In genomic region chr3:78645628-78646310, GRCh38 we compare ENCODE assay signal across 8 cellular contexts.
DNase-seq lines count a peak whose midpoint lies in the region; ATAC-seq and TF ChIP-seq lines count a peak whose summit lies in the region.

No MANE protein-coding gene starts in this region.

- TF ChIP-seq POLR2A in right lobe of liver (IDR thresholded peaks at IDR 0.05): no peak

- ATAC-seq in DND-41 (ENCODE audit: insufficient read depth, low read depth): peak; percentile 62; the same call in 1 of the 3 replicates
- peak; percentile 89 for ATAC-seq in GM19455 (IDR thresholded peaks at IDR 0.05; ENCODE audit: unreplicated experiment)
- ATAC-seq in HG03432 (IDR thresholded peaks at IDR 0.05; ENCODE audit: unreplicated experiment): peak; percentile 92
- ATAC-seq in right lobe of liver: peak; percentile 90 to 98 (median 96)

- no peak for DNase-seq in DND-41
- peak; percentile 34 for DNase-seq in NCI-H82 treated with DMSO at 0.1 percent for 48 hours (lab: John Stamatoyannopoulos, UW; ENCODE audit: unreplicated experiment)
- peak; percentile 90 for DNase-seq in choroid plexus epithelial cell (ENCODE audit: low read depth)
- no peak for DNase-seq in right lobe of liver
- no peak for DNase-seq in stimulated activated CD4-positive, alpha-beta T cell treated with anti-CD3 and anti-CD28 coated beads, Interleukin-12 subunit alpha, Interleukin-12 subunit beta, amount 100 ng/mL, for 4 hours
- DNase-seq in GM19240 (ENCODE audit: insufficient read length, low spot score): no peak

- H3K27ac ChIP-seq in DND-41 (ENCODE audit: low read length) (no peak overlapping the region), right lobe of liver (no peak overlapping the region)

- H2AFZ ChIP-seq in DND-41 (ENCODE audit: low read depth, low read length): no peak overlapping the region

- H3K4me3 ChIP-seq in DND-41 (ENCODE audit: low read depth in 1 of 2, low read length in 2 of 2) (no peak overlapping the region), choroid plexus epithelial cell (ENCODE audit: low read depth, low read length) (no peak overlapping the region), right lobe of liver (no peak overlapping the region)

- TF ChIP-seq CTCF in DND-41 (IDR thresholded peaks at IDR 0.05; ENCODE audit: borderline replicate concordance, extremely low read depth, low read length, poor library complexity, severe bottlenecking) (peak; percentile 80), choroid plexus epithelial cell (conservative IDR thresholded peaks at IDR 0.05; ENCODE audit: low read depth, low read length) (peak; percentile 78), right lobe of liver (IDR thresholded peaks at IDR 0.05) (peak; percentile 82 to 91 (median 86))

- no peaks in the 10 kb centered on the region for H3K9me3 ChIP-seq in DND-41 (ENCODE audit: insufficient read depth, low read length, severe bottlenecking)
- no peaks in the 10 kb centered on the region for H3K9me3 ChIP-seq in right lobe of liver

- no peak overlapping the region for H3K9ac ChIP-seq in DND-41 (ENCODE audit: low read depth, low read length)

- intact Hi-C loops in right lobe of liver (cut with DNase I): no loop called here

- H4K20me1 ChIP-seq in DND-41 (ENCODE audit: insufficient read depth, low read length): no peaks in the 10 kb centered on the region

- H3K4me2 ChIP-seq in DND-41 (ENCODE audit: insufficient read depth, low read length): no peak overlapping the region

- H3K27me3 ChIP-seq in DND-41 (ENCODE audit: insufficient read depth, low read length, poor library complexity) (no peaks in the 10 kb centered on the region), right lobe of liver (no peaks in the 10 kb centered on the region)

- H3K36me3 ChIP-seq in DND-41 (ENCODE audit: insufficient read depth, low read length) (no peaks in the 10 kb centered on the region), right lobe of liver (no peaks in the 10 kb centered on the region)

- H3K4me1 ChIP-seq in DND-41 (ENCODE audit: insufficient read depth, low read length) (no peaks in the 10 kb centered on the region), right lobe of liver (no peaks in the 10 kb centered on the region)

- no peaks in the 10 kb centered on the region for H3K79me2 ChIP-seq in DND-41 (ENCODE audit: insufficient read depth, low read length)

- 49% methylated on average over 4 of the region's 4 CpGs for WGBS in right lobe of liver (ENCODE audit: insufficient coverage, low coverage, low lambda C conversion rate, missing lambda C conversion rate)

Comparison
In these comparisons a context has a peak if more than half of its experiments do, and no peak if none do; other contexts are left out.
1. DNase-seq: peak in NCI-H82 treated with DMSO at 0.1 percent for 48 hours (single experiment) and choroid plexus epithelial cell (single experiment); none in DND-41 (single experiment), right lobe of liver (0 of 3), stimulated activated CD4-positive, alpha-beta T cell treated with anti-CD3 and anti-CD28 coated beads, Interleukin-12 subunit alpha, Interleukin-12 subunit beta, amount 100 ng/mL, for 4 hours (single experiment) and GM19240 (single experiment).
2. Peak in every context shown above with its lines, with median percentiles within 50 percentile points of each other: ATAC-seq and CTCF ChIP-seq.